19 cellular contexts compared by ENCODE assay signal in genomic region chr1:200414657-200415056, GRCh38.
"Had no signal": no experiment of that assay in that cellular context is flagged by ENCODE, and none has a peak within 500 bp of the region (broad histone marks: within the 10 kb centered on the region; RNA-seq: fewer than 3 reads in every experiment).

No MANE protein-coding gene starts in this region.

- ATAC-seq: activated CD4-positive, alpha-beta T cell treated with anti-CD3 and anti-CD28 coated beads for 36 hours; activated CD8-positive, alpha-beta memory T cell treated with anti-CD3 and anti-CD28 coated beads, Interleukin-2, amount 10 ng/mL, durations not matched to agents 7 days and 5 days; activated T-helper 17 cell treated with anti-CD3 and anti-CD28 coated beads, Interleukin-2, amount 50 U/mL, for 72 hours; body of pancreas; left lung had no signal

- H3K27me3 ChIP-seq: body of pancreas, dorsolateral prefrontal cortex, left lung, stomach, vagina had no signal

- H3K9me3 Mint-ChIP-seq: activated CD4-positive, alpha-beta memory T cell treated with anti-CD3 and anti-CD28 coated beads, Interleukin-2, amount 10 ng/mL, durations not matched to agents 7 days and 5 days; activated naive CD8-positive, alpha-beta T cell treated with anti-CD3 and anti-CD28 coated beads for 36 hours; activated T-helper 17 cell treated with anti-CD3 and anti-CD28 coated beads, Interleukin-2, amount 50 U/mL, for 72 hours had no signal

- H3K4me3 ChIP-seq: body of pancreas, dorsolateral prefrontal cortex, left lung, stomach, vagina had no signal

- H3K27ac Mint-ChIP-seq: activated CD4-positive, alpha-beta memory T cell treated with anti-CD3 and anti-CD28 coated beads, Interleukin-2, amount 10 ng/mL, durations not matched to agents 7 days and 5 days; activated CD4-positive, alpha-beta T cell treated with anti-CD3 and anti-CD28 coated beads for 36 hours; activated CD8-positive, alpha-beta memory T cell treated with anti-CD3 and anti-CD28 coated beads, Interleukin-2, amount 10 ng/mL, durations not matched to agents 7 days and 5 days; activated naive CD8-positive, alpha-beta T cell treated with anti-CD3 and anti-CD28 coated beads for 36 hours had no signal

- H3K4me3 Mint-ChIP-seq: activated CD4-positive, alpha-beta memory T cell treated with anti-CD3 and anti-CD28 coated beads, Interleukin-2, amount 10 ng/mL, durations not matched to agents 7 days and 5 days; activated CD4-positive, alpha-beta T cell treated with anti-CD3 and anti-CD28 coated beads for 36 hours; activated CD8-positive, alpha-beta memory T cell treated with anti-CD3 and anti-CD28 coated beads, Interleukin-2, amount 10 ng/mL, durations not matched to agents 7 days and 5 days; activated naive CD8-positive, alpha-beta T cell treated with anti-CD3 and anti-CD28 coated beads for 36 hours had no signal

- H3K36me3 ChIP-seq: left lung, stomach, vagina had no signal

- DNase-seq: activated CD4-positive, alpha-beta memory T cell treated with anti-CD3 and anti-CD28 coated beads, Interleukin-2, amount 10 ng/mL, durations not matched to agents 7 days and 5 days; activated CD4-positive, alpha-beta T cell treated with anti-CD3 and anti-CD28 coated beads for 36 hours; activated CD8-positive, alpha-beta memory T cell treated with anti-CD3 and anti-CD28 coated beads, Interleukin-2, amount 10 ng/mL, durations not matched to agents 7 days and 5 days; activated naive CD4-positive, alpha-beta T cell; activated naive CD8-positive, alpha-beta T cell treated with anti-CD3 and anti-CD28 coated beads for 36 hours; amniotic stem cell; body of pancreas; caudate nucleus; dorsolateral prefrontal cortex; head of caudate nucleus; left lung; occipital lobe; retina; stomach; T-helper 2 cell; trophoblast cell; WERI-Rb-1 had no signal

- H3K27ac ChIP-seq: dorsolateral prefrontal cortex, vagina, WERI-Rb-1 had no signal

- H3K27me3 Mint-ChIP-seq: activated CD4-positive, alpha-beta T cell treated with anti-CD3 and anti-CD28 coated beads for 36 hours; activated T-helper 17 cell treated with anti-CD3 and anti-CD28 coated beads, Interleukin-2, amount 50 U/mL, for 72 hours had no signal

- H3K9me3 ChIP-seq: body of pancreas, left lung, stomach, vagina had no signal
